8 cellular contexts compared by ENCODE assay signal in the genomic region with DNA sequence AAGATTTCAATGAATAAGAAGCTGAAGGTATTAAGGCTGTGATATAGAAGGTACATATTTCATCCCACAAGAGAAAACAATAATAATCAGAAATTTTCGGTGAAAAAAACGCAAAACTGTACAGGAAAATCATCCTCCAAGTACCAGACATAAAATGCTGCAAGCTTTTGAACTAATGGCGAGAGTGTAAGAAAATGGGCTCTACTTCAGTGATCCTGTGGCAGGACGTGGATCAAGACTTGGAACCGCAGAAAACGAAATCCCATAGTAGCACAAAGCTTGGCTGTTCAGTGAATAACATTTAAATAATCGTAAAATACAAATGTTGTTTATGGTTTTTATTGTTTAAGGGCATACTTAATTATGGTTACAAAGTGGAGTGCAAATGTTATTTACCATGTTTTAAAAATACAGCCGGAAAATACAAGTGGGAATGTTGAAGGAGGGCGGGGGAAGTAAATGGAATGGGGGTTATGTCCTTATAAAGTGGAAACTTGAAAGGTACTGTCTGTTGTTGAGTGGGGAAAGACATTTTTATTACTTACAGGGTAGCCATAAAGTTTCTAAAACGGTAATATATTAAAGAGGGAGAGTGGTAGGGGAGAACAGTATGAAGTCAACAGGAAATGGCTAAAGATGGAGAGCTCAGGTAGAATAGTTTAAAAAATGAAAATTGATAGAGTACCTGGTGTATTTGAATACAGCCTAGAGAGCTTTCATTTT. TPM values are rescaled to one million over a fixed set of nuclear protein-coding genes. Genes with fewer than 3 reads are reported as not detected.
DNase-seq lines count a peak whose midpoint lies in the region; ATAC-seq and TF ChIP-seq lines count a peak whose summit lies in the region.

No MANE protein-coding gene starts in this region.

- peaks cover 6% of the 10 kb centered on the region for H3K4me1 ChIP-seq in GM23338 (ENCODE audit: insufficient read depth)
- peaks cover 10% of the 10 kb centered on the region for H3K4me1 ChIP-seq in SJSA1 (replicated peaks)

- H3K4me2 ChIP-seq in GM23338, result peak overlapping the region; percentile 76

- H3K27ac ChIP-seq in GM23338 (ENCODE audit: low read depth), result peak overlapping the region; percentile 96
- peak overlapping the region; percentile 94 for H3K27ac ChIP-seq in SJSA1

- H4K20me1 ChIP-seq in GM23338 (replicated peaks; ENCODE audit: insufficient read depth), result peaks cover 11% of the 10 kb centered on the region

- H3K9me3 ChIP-seq in SJSA1 (replicated peaks), result no peaks in the 10 kb centered on the region

- peak; percentile 11; the same call in 1 of the 3 replicates for ATAC-seq in GM23338
- no peak for ATAC-seq in GM18861 (IDR thresholded peaks at IDR 0.05; ENCODE audit: unreplicated experiment)
- no peak for ATAC-seq in GM21528 (IDR thresholded peaks at IDR 0.05; ENCODE audit: low FRiP score, unreplicated experiment)

- H3K27me3 Mint-ChIP-seq in GM23338 (ENCODE audit: insufficient read depth, low read depth, poor library complexity) (peaks cover 6% of the 10 kb centered on the region), osteocyte (ENCODE audit: unreplicated experiment) (no peaks in the 10 kb centered on the region)

- H3F3A ChIP-seq in GM23338 (replicated peaks; ENCODE audit: low read depth), result no peaks in the 10 kb centered on the region

- 0 out of 2 replicates have a peak, but pooled peaks cover 4% of the 10 kb centered on the region for H3K36me3 ChIP-seq in GM23338 (ENCODE audit: insufficient read depth)
- H3K36me3 ChIP-seq in SJSA1, result peaks cover 39% of the 10 kb centered on the region

- H3K4me1 Mint-ChIP-seq in GM23338 (peaks cover 33% of the 10 kb centered on the region), osteocyte (ENCODE audit: unreplicated experiment) (peaks cover 46% of the 10 kb centered on the region)

- peaks cover 69% of the 10 kb centered on the region for H3K79me2 ChIP-seq in GM23338 (replicated peaks; ENCODE audit: insufficient read depth)

- H3K36me3 Mint-ChIP-seq in GM23338 (ENCODE audit: low read depth), result peaks cover 21% of the 10 kb centered on the region
- H3K36me3 Mint-ChIP-seq in osteocyte (ENCODE audit: unreplicated experiment), result peaks cover 5% of the 10 kb centered on the region

- H3K9me3 Mint-ChIP-seq in GM23338, result no peaks in the 10 kb centered on the region
- H3K9me3 Mint-ChIP-seq in osteocyte (ENCODE audit: unreplicated experiment), result no peaks in the 10 kb centered on the region

- peak overlapping the region; percentile 80; the same call in 1 of the 2 replicates for H2AFZ ChIP-seq in GM23338

- H3K4me3 ChIP-seq in GM23338 (peak overlapping the region; percentile 61), SJSA1 (peak overlapping the region; percentile 83), epithelial cell of proximal tubule (ENCODE audit: low read depth, low read length) (peak overlapping the region; percentile 75)

- H3K27me3 ChIP-seq in GM23338 (ENCODE audit: insufficient read depth) (no peaks in the 10 kb centered on the region), SJSA1 (replicated peaks) (no peaks in the 10 kb centered on the region)

- peak overlapping the region; percentile 100 for H3K27ac Mint-ChIP-seq in GM23338
- H3K27ac Mint-ChIP-seq in osteocyte (ENCODE audit: unreplicated experiment), result peak overlapping the region; percentile 99

- H3K9me2 ChIP-seq in GM23338 (ENCODE audit: insufficient read depth), result no peaks in the 10 kb centered on the region

- TF ChIP-seq CTCF in GM23338 (conservative IDR thresholded peaks at IDR 0.05; ENCODE audit: low read depth in 2 of 2), result no peak
- no peak for TF ChIP-seq CTCF in epithelial cell of proximal tubule (conservative IDR thresholded peaks at IDR 0.05; ENCODE audit: low read depth, low read length)
- TF ChIP-seq CTCF in osteocyte (IDR thresholded peaks at IDR 0.05), result no peak

- H3K4me3 Mint-ChIP-seq in GM23338 (peak overlapping the region; percentile 99), osteocyte (ENCODE audit: unreplicated experiment) (peak overlapping the region; percentile 90)

- DNase-seq in AG08395 (ENCODE audit: low spot score), result peak; percentile 25
- DNase-seq in GM23338 (ENCODE audit: low spot score), result peak; percentile 43
- DNase-seq in SJSA1 (ENCODE audit: low read depth in 1 of 2, low spot score in 2 of 2), result no peak
- peak; percentile 37 for DNase-seq in epithelial cell of proximal tubule (ENCODE audit: low read depth)
- no peak for DNase-seq in osteocyte (ENCODE audit: extremely low spot score, unreplicated experiment)
- DNase-seq in epidermal melanocyte (ENCODE audit: insufficient read length, low spot score), result no peak

TF ChIP-seq in GM23338, 12 proteins besides CTCF, POLR2A, EP300 and RAD21:
- TF ChIP-seq POLR2AphosphoS5 (IDR thresholded peaks at IDR 0.05; ENCODE audit: low read depth), result no peak

RNA-seq across cellular contexts. Expression of gene SMIM10L1, which starts 1.1 kb away (rescaled TPM):
- 9.0 and 9.3 TPM in 2 replicates for total RNA-seq in GM23338 (2014; rRNA removed; shearing (Covaris generic))
- polyA plus RNA-seq in GM23338 (2016; fragmentation: Nextera tagmentation; extraction: Ambion mirVana), result 22.0 and 22.6 TPM in 2 replicates
- 11.3 and 13.2 TPM in 2 replicates for total RNA-seq in SJSA1 (2014; rRNA removed; shearing (Covaris generic))
- total RNA-seq in epithelial cell of proximal tubule, result 7.8 and 9.3 TPM in 2 replicates
- total RNA-seq in osteocyte, result 9.7 TPM in 2 replicates

RNA-seq across cellular contexts. Expression of gene TAS2R42, which starts 14.6 kb away (rescaled TPM):
- total RNA-seq in GM23338 (2014; rRNA removed; shearing (Covaris generic)), result 0.38 TPM in 1 of 2 replicates, not detected in the other
- polyA plus RNA-seq in GM23338 (2016; fragmentation: Nextera tagmentation; extraction: Ambion mirVana), result not detected in 2 replicates
- total RNA-seq in SJSA1 (2014; rRNA removed; shearing (Covaris generic)), result not detected in 2 replicates
- total RNA-seq in epithelial cell of proximal tubule (not detected in 2 replicates), osteocyte (not detected in 2 replicates)

RNA-seq across cellular contexts. Expression of gene TAS2R30, which starts 37.7 kb away (rescaled TPM):
- total RNA-seq in GM23338 (2014; rRNA removed; shearing (Covaris generic)), result 9.7 and 13.7 TPM in 2 replicates
- polyA plus RNA-seq in GM23338 (2016; fragmentation: Nextera tagmentation; extraction: Ambion mirVana), result 0.39 and 0.80 TPM in 2 replicates
- 1.6 and 1.8 TPM in 2 replicates for total RNA-seq in SJSA1 (2014; rRNA removed; shearing (Covaris generic))
- total RNA-seq in epithelial cell of proximal tubule, result 0.07 and 0.12 TPM in 2 replicates
- total RNA-seq in osteocyte, result 2.6 and 3.4 TPM in 2 replicates

Comparison
In these comparisons a context has a peak if more than half of its experiments do, and no peak if none do; other contexts are left out.
1. DNase-seq: peak in AG08395 (single experiment), GM23338 (single experiment) and epithelial cell of proximal tubule (single experiment); none in SJSA1 (0 of 2), osteocyte (single experiment) and epidermal melanocyte (single experiment).
2. Peak in every context shown above with its lines, with median percentiles within 50 percentile points of each other: H3K4me3 ChIP-seq.